8 cellular contexts compared by ENCODE assay signal in the genomic region with DNA sequence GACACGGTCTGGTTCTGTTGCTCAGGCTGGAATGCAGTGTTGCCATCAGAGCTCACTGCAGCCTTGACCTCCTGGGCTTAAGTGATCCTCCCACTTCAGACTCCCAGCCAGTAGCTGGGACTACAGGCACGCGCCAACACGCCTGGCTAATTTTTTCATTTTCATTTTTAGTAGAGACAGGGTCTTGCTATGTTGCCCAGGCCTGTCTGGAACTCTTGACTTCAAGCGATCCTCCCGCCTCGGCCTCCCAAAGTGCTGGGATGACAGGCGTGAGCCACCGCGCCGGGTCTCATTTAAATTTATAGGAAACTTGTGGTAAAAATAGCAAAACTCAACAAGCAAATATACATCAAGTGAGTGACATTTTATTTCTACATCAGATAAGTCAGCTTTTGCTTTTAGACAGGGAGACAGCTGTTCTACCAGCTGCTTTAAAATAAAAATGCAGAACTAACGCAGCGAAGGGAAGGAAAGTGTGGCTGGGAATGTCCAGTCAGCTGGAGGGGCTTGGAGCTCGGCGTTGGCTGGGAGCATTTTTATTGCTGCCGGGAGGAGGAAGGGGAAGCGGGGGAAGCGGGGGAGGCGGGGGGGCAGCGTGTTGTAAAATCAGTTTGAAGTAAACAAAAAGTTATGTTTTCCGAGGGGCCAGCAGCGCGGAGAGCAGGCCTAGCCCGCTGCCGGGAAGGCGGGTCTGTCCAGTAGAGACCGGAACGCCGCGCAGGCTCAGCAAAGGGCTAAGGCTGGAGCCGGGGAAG. TPM values are rescaled to one million over a fixed set of nuclear protein-coding genes. Genes with fewer than 3 reads are reported as not detected.
DNase-seq lines count a peak whose midpoint lies in the region; ATAC-seq, FAIRE-seq and TF ChIP-seq lines count a peak whose summit lies in the region.

No MANE protein-coding gene starts in this region.

- intact Hi-C loops in right lobe of liver (cut with DNase I) = no loop called here

- FAIRE-seq in bronchial epithelial cell (lab: Jason Lieb, UNC) = no peak

- H3K4me1 ChIP-seq in right lobe of liver = peaks cover 0 to 31% (median 7%) of the 10 kb centered on the region in 4 donors

- peak overlapping the region; percentile 93 to 95 (median 94) for H3K27ac ChIP-seq in right lobe of liver

- DNase-seq in stimulated activated CD4-positive, alpha-beta T cell treated with anti-CD3 and anti-CD28 coated beads, Interleukin-4, amount 100 ng/mL, for 24 hours = peak; percentile 10
- no peak for DNase-seq in stimulated activated CD4-positive, alpha-beta T cell treated with anti-CD3 and anti-CD28 coated beads, Interleukin-4, amount 100 ng/mL, for 1 hour
- DNase-seq in OCI-M1 (lab: John Stamatoyannopoulos, UW) (peak; percentile 81), bronchial epithelial cell (ENCODE audit: low read depth) (peak; percentile 27), right lobe of liver (peak; percentile 49 to 67 (median 66)), superior temporal gyrus (ENCODE audit: extremely low spot score) (peak; percentile 44)

- H3K4me3 ChIP-seq in bronchial epithelial cell (ENCODE audit: low read depth, low read length) (peak overlapping the region; percentile 94), right lobe of liver (peak overlapping the region; percentile 69 to 87 (median 81))

- TF ChIP-seq CTCF in bronchial epithelial cell (IDR thresholded peaks at IDR 0.05; ENCODE audit: insufficient read depth, low read length, severe bottlenecking) = no peak
- no peak for TF ChIP-seq CTCF in right lobe of liver (IDR thresholded peaks at IDR 0.05)

- no peaks in the 10 kb centered on the region for H3K27me3 ChIP-seq in bronchial epithelial cell (ENCODE audit: control insufficient read depth, insufficient read depth, low read length)
- no peaks in the 10 kb centered on the region for H3K27me3 ChIP-seq in right lobe of liver

- H3K9me3 ChIP-seq in right lobe of liver = no peaks in the 10 kb centered on the region

- H3K36me3 ChIP-seq in bronchial epithelial cell (ENCODE audit: control insufficient read depth, insufficient read depth, low read length) (peaks cover 3% of the 10 kb centered on the region), right lobe of liver (no peaks in the 10 kb centered on the region)

- 9% methylated on average over 30 of the region's 31 CpGs for WGBS in right lobe of liver (ENCODE audit: insufficient coverage, low coverage, low lambda C conversion rate, missing lambda C conversion rate)

- peak; percentile 24 for TF ChIP-seq POLR2A in right lobe of liver (IDR thresholded peaks at IDR 0.05)

- ATAC-seq in right lobe of liver (peak; percentile 21 to 34 (median 29)), GM21619 (IDR thresholded peaks at IDR 0.05; ENCODE audit: unreplicated experiment) (no peak), GM19351 (IDR thresholded peaks at IDR 0.05; ENCODE audit: unreplicated experiment) (no peak)

RNA-seq across cellular contexts. Expression of gene ZFYVE16, which starts 0.7 kb away (rescaled TPM):
- total RNA-seq in bronchial epithelial cell = 16.8 and 22.9 TPM in 2 replicates
- 10 to 100 TPM in 5 of 6 experiments, 1 to 10 TPM in 1; 9.3 to 23.1 (median 14.0) TPM for total RNA-seq in right lobe of liver

Comparison
In these comparisons a context has a peak if more than half of its experiments do, and no peak if none do; other contexts are left out.
1. ATAC-seq: peak in right lobe of liver (4 of 4); none in GM21619 (single experiment) and GM19351 (single experiment).